ENCODE assay signal across 11 cellular contexts in the genomic region with DNA sequence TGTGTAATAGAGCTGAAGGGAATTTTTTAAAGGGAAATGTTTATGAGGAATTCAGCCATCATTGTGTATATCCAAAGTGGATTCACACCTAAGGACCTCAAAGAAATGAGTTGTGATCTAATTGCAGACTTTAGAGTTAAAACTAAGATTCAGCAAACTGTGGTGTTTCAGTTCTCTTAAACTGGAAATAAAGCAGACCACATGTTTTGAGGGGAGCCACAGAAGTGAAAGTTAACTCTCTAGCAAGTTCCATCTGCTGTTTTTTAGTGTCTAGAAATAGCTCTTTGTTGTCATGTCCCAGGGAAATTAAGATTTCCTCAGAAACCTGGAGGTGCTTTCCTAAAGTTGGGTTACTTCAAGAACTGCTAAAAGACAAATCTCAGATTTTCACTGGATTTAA.
A peak's percentile ranks its signal among the peaks of the same experiment; 100 is the strongest.
DNase-seq lines count a peak whose midpoint lies in the region; ATAC-seq and TF ChIP-seq lines count a peak whose summit lies in the region.
"Had no signal": no experiment of that assay in that cellular context is flagged by ENCODE, and none has a peak within 500 bp of the region (broad histone marks: within the 10 kb centered on the region; RNA-seq: fewer than 3 reads in every experiment).

No MANE protein-coding gene starts in this region.

- ATAC-seq in HG03342 (IDR thresholded peaks at IDR 0.05; ENCODE audit: unreplicated experiment) (peak; percentile 85), HG03457 (IDR thresholded peaks at IDR 0.05; ENCODE audit: unreplicated experiment) (no peak), foreskin keratinocyte (no peak)

- intact Hi-C loops in posterior vena cava (cut with DNase I) = no loop called here

- TF ChIP-seq CTCF in GM13976 (IDR thresholded peaks at IDR 0.05; ENCODE audit: borderline replicate concordance, control extremely low read depth, extremely low read depth, insufficient read depth, missing control alignments) (no peak), GM20000 (IDR thresholded peaks at IDR 0.05; ENCODE audit: extremely low read depth, missing control alignments) (no peak), foreskin keratinocyte (conservative IDR thresholded peaks at IDR 0.05) (no peak)

- H3K27ac ChIP-seq in foreskin keratinocyte = no peak overlapping the region
- H3K27ac ChIP-seq: breast epithelium had no signal

- DNase-seq in GM13976 (ENCODE audit: low spot score) (peak; percentile 69), GM20000 (ENCODE audit: low spot score) (peak; percentile 41), germinal center (ENCODE audit: low spot score) (peak; percentile 15), NCI-H1694 (lab: John Stamatoyannopoulos, UW) (no peak), posterior vena cava (ENCODE audit: low spot score) (no peak), foreskin keratinocyte (no peak)
- DNase-seq: activated CD8-positive, alpha-beta memory T cell treated with anti-CD3 and anti-CD28 coated beads, Interleukin-2, amount 50 U/mL, for 48 hours; NCI-H510A treated with DMSO at 0.1 percent for 48 hours had no signal

- H3K4me1 ChIP-seq in foreskin keratinocyte = peaks cover 6% of the 10 kb centered on the region
- H3K4me1 ChIP-seq: breast epithelium had no signal

- no peaks in the 10 kb centered on the region for H3K27me3 ChIP-seq in foreskin keratinocyte

- in situ Hi-C loops in GM13976 (cut with MboI; ENCODE audit: low sequenced_read_pairs, unreplicated experiment) = no loop called here

Comparison
In these comparisons a context has a peak if more than half of its experiments do, and no peak if none do; other contexts are left out.
1. DNase-seq: peak in GM13976 (single experiment), GM20000 (single experiment) and germinal center (single experiment); none in NCI-H1694 (single experiment), posterior vena cava (single experiment) and foreskin keratinocyte (0 of 2).